ENCODE assay signal across 10 cellular contexts in the genomic region with DNA sequence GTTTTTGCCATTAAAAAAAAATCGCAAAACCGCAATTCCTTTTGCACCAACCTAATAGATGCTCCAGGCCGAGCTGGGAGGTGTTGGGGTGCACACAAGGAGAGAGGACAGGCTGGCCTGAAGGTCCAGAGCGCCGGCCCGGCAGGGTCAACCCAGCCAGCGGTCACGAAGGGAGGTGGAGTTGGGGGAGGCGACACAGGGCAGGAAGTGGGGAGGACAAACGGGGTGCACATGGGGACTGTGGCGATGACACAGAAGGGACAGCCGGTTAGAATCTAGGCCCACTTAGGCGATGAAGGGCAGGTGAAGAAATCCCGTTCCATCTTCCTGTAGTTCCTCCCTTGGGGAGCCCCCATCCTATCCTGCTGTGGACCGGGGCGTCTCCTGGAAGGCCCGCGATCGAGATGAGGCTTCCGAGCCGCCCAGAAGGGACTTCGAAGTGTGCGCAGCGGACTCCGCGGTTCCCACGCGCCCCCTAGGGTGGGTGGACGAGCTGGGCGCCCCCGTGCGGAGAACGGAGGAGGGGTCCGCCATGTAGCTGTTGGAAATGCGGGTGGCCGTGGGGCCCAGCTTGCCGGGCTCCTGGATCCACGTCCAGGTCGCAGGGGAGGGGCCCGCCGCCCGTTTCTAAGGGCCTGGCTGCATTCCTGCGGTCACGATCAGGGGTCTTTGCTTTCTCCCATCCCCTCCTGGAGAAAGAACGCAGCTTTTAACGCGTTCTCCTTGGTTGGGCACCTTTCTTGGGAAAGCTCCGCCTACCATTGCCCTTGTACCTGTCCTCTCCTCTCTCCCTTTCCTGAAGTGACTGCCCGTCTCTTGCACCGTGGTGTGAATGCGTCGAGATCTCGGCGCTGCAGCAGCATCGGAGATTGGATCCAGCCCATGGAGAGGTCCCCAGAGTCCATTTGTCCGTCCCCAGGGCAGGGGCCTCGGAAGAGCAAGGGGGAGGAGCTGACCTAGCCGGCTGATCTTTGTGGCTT. TPM values are rescaled to one million over a fixed set of nuclear protein-coding genes. Genes with fewer than 3 reads are reported as not detected.
DNase-seq lines count a peak whose midpoint lies in the region; ATAC-seq and TF ChIP-seq lines count a peak whose summit lies in the region.
"Had no signal": no experiment of that assay in that cellular context is flagged by ENCODE, and none has a peak within 500 bp of the region (broad histone marks: within the 10 kb centered on the region; RNA-seq: fewer than 3 reads in every experiment).

No MANE protein-coding gene starts in this region.

- no TSS peak for BruUV-seq in Calu3 (replicated peaks; lab: Mats Ljungman, UMichigan)

- no peaks in the 10 kb centered on the region for H3K27me3 Mint-ChIP-seq in Calu3 (ENCODE audit: unreplicated experiment)

- peak overlapping the region; percentile 39 to 58 for H3K4me3 ChIP-seq in muscle layer of duodenum (ENCODE audit: low read depth in 1 of 2, low read length in 2 of 2)

- H3K9me3 ChIP-seq in muscle layer of duodenum (ENCODE audit: control insufficient read depth in 1 of 2, low read length in 2 of 2) = no peaks in the 10 kb centered on the region

- no peak overlapping the region for H3K4me3 Mint-ChIP-seq in Calu3 (ENCODE audit: low read depth, unreplicated experiment)

- CTCF ChIA-PET in Calu3 (lab: Charles Lee) = no interaction called here

- no peak overlapping the region for H3K27ac ChIP-seq in muscle layer of duodenum (ENCODE audit: low read length)
- H3K27ac ChIP-seq: C4-2B, KMS-11 had no signal

- H3K9me3 Mint-ChIP-seq in Calu3 (ENCODE audit: low read depth, unreplicated experiment) = no peaks in the 10 kb centered on the region

- intact Hi-C loops in Calu3 (cut with micrococcal nuclease; ENCODE audit: unreplicated experiment) = no loop called here

- H3K27ac Mint-ChIP-seq in Calu3 (ENCODE audit: unreplicated experiment) = no peak overlapping the region

- ATAC-seq in HG03439 (IDR thresholded peaks at IDR 0.05; ENCODE audit: unreplicated experiment) = no peak
- no peak for ATAC-seq in GM18873 (IDR thresholded peaks at IDR 0.05; ENCODE audit: low FRiP score, unreplicated experiment)

- H3K4me1 ChIP-seq in muscle layer of duodenum (ENCODE audit: control insufficient read depth in 1 of 2, insufficient read depth in 2 of 2, low read length in 2 of 2) = peaks cover 0 to 7% of the 10 kb centered on the region in 2 donors

- H3K36me3 ChIP-seq in muscle layer of duodenum (ENCODE audit: control insufficient read depth in 1 of 2, insufficient read depth in 2 of 2, low read length in 2 of 2) = no peaks in the 10 kb centered on the region

- no peaks in the 10 kb centered on the region for H3K27me3 ChIP-seq in muscle layer of duodenum (ENCODE audit: low read depth, low read length)

- TF ChIP-seq CTCF in Calu3 (IDR thresholded peaks at IDR 0.05; ENCODE audit: unreplicated experiment) = no peak

- no peaks in the 10 kb centered on the region for H3K4me1 Mint-ChIP-seq in Calu3 (ENCODE audit: low read depth, unreplicated experiment)

- DNase-seq in stimulated activated CD4-positive, alpha-beta T cell treated with anti-CD3 and anti-CD28 coated beads, Interleukin-12 subunit alpha, Interleukin-12 subunit beta, amount 100 ng/mL, for 4 hours = peak; percentile 16
- no peak for DNase-seq in stimulated activated CD4-positive, alpha-beta T cell treated with anti-CD3 and anti-CD28 coated beads, Interleukin-1b, Interleukin-23, amount 100 ng/mL, for 48 hours
- DNase-seq in ecto neural progenitor cell (ENCODE audit: low spot score) (peak; percentile 67), NAMALWA (ENCODE audit: low spot score) (no peak), Calu3 (no peak)

- no peaks in the 10 kb centered on the region for H3K36me3 Mint-ChIP-seq in Calu3 (ENCODE audit: insufficient read depth, unreplicated experiment)

RNA-seq across cellular contexts. Expression of gene HPF1, which starts 17.0 kb away (rescaled TPM):
- 8.8 and 11.2 TPM in 2 replicates for total RNA-seq in Calu3 (2022)

Comparison
In these comparisons a context has a peak if more than half of its experiments do, and no peak if none do; other contexts are left out.
1. DNase-seq: peak in stimulated activated CD4-positive, alpha-beta T cell treated with anti-CD3 and anti-CD28 coated beads, Interleukin-12 subunit alpha, Interleukin-12 subunit beta, amount 100 ng/mL, for 4 hours (single experiment) and ecto neural progenitor cell (single experiment); none in stimulated activated CD4-positive, alpha-beta T cell treated with anti-CD3 and anti-CD28 coated beads, Interleukin-1b, Interleukin-23, amount 100 ng/mL, for 48 hours (single experiment), NAMALWA (single experiment) and Calu3 (single experiment).